Comparison of ENCODE assay signal across 10 cellular contexts in genomic region chr21:44742418-44743153, GRCh38. TPM values are rescaled to one million over a fixed set of nuclear protein-coding genes. Genes with fewer than 3 reads are reported as not detected.
DNase-seq lines count a peak whose midpoint lies in the region; ATAC-seq and TF ChIP-seq lines count a peak whose summit lies in the region.
"Had no signal": no experiment of that assay in that cellular context is flagged by ENCODE, and none has a peak within 500 bp of the region (broad histone marks: within the 10 kb centered on the region; RNA-seq: fewer than 3 reads in every experiment).

No MANE protein-coding gene starts in this region.

- intact Hi-C loops in aorta (cut with DNase I): no loop called here
- intact Hi-C loops in activated CD4-positive, alpha-beta T cell treated with anti-CD3 and anti-CD28 coated beads for 36 hours (cut with DNase I, micrococcal nuclease): loop anchor here (1.0 kb wide), 1 partner anchor 232 kb away; no protein-coding TSS in a partner anchor

- WGBS in aorta, 2 donors: 88 to 92% methylated on average over 1 of the region's 1 CpG

- peaks cover 31% of the 10 kb centered on the region for H3K27me3 Mint-ChIP-seq in chondrocyte (ENCODE audit: low read depth)
- no peaks in the 10 kb centered on the region for H3K27me3 Mint-ChIP-seq in activated CD4-positive, alpha-beta T cell treated with anti-CD3 and anti-CD28 coated beads for 36 hours
- H3K27me3 Mint-ChIP-seq: activated naive CD4-positive, alpha-beta T cell treated with anti-CD3 and anti-CD28 coated beads, Interleukin-2, amount 50 U/mL, for 24 hours had no signal

- DNase-seq in ACHN (peak; percentile 29), GM13977 (ENCODE audit: low spot score) (no peak), NCI-H524 (lab: John Stamatoyannopoulos, UW) (peak; percentile 62 to 90), chondrocyte (ENCODE audit: low spot score) (no peak), aorta (no peak)
- no peak for DNase-seq in activated CD4-positive, alpha-beta T cell treated with anti-CD3 and anti-CD28 coated beads for 36 hours
- DNase-seq: kidney glomerular epithelial cell had no signal

- CTCF ChIA-PET in activated CD4-positive, alpha-beta T cell treated with anti-CD3 and anti-CD28 coated beads for 36 hours (lab: Charles Lee): interaction anchor here (0.6 to 1.4 kb wide), 6 partner anchors 19 to 396 kb away, joined by 3 to 9 read pairs (median 3); no protein-coding TSS in a partner anchor

- no peaks in the 10 kb centered on the region for H3K27me3 ChIP-seq in aorta (ENCODE audit: control insufficient read depth in 1 of 2, insufficient read depth in 2 of 2, low read length in 1 of 2)

- no peaks in the 10 kb centered on the region for H3K36me3 ChIP-seq in aorta (ENCODE audit: control insufficient read depth in 1 of 2, insufficient read depth in 2 of 2, low read length in 1 of 2)

- POLR2A ChIA-PET in activated CD4-positive, alpha-beta T cell treated with anti-CD3 and anti-CD28 coated beads for 36 hours (lab: Charles Lee): no interaction called here

- H3K4me1 Mint-ChIP-seq in chondrocyte (ENCODE audit: low read depth): no peaks in the 10 kb centered on the region
- no peaks in the 10 kb centered on the region for H3K4me1 Mint-ChIP-seq in activated CD4-positive, alpha-beta T cell treated with anti-CD3 and anti-CD28 coated beads for 36 hours

- H3K4me1 ChIP-seq in aorta (ENCODE audit: control insufficient read depth in 1 of 2, insufficient read depth in 2 of 2, low read length in 2 of 2): no peaks in the 10 kb centered on the region

- H3K4me3 Mint-ChIP-seq in chondrocyte (ENCODE audit: unreplicated experiment): no peak overlapping the region
- no peak overlapping the region for H3K4me3 Mint-ChIP-seq in activated CD4-positive, alpha-beta T cell treated with anti-CD3 and anti-CD28 coated beads for 36 hours
- H3K4me3 Mint-ChIP-seq: activated naive CD4-positive, alpha-beta T cell treated with anti-CD3 and anti-CD28 coated beads, Interleukin-2, amount 50 U/mL, for 24 hours had no signal

- no peaks in the 10 kb centered on the region for H3K36me3 Mint-ChIP-seq in chondrocyte (ENCODE audit: low read depth)
- H3K36me3 Mint-ChIP-seq in activated CD4-positive, alpha-beta T cell treated with anti-CD3 and anti-CD28 coated beads for 36 hours (ENCODE audit: low read depth): no peaks in the 10 kb centered on the region
- H3K36me3 Mint-ChIP-seq: activated naive CD4-positive, alpha-beta T cell treated with anti-CD3 and anti-CD28 coated beads, Interleukin-2, amount 50 U/mL, for 24 hours had no signal

- ATAC-seq in GM18498 (IDR thresholded peaks at IDR 0.05; ENCODE audit: unreplicated experiment): no peak
- no peak for ATAC-seq in GM19452 (IDR thresholded peaks at IDR 0.05; ENCODE audit: unreplicated experiment)
- ATAC-seq in aorta (ENCODE audit: low FRiP score): no peak
- ATAC-seq in activated CD4-positive, alpha-beta T cell treated with anti-CD3 and anti-CD28 coated beads for 36 hours: no peak

- H3K9me3 ChIP-seq in aorta (ENCODE audit: control insufficient read depth, low read length): peaks cover 13% of the 10 kb centered on the region

- TF ChIP-seq CTCF in GM13977 (IDR thresholded peaks at IDR 0.05; ENCODE audit: extremely low read depth, insufficient read depth, missing control alignments): peak; percentile 25
- TF ChIP-seq CTCF in chondrocyte (IDR thresholded peaks at IDR 0.05): peak; percentile 80

- no peaks in the 10 kb centered on the region for H3K9me3 Mint-ChIP-seq in chondrocyte (ENCODE audit: low read depth)
- H3K9me3 Mint-ChIP-seq in activated CD4-positive, alpha-beta T cell treated with anti-CD3 and anti-CD28 coated beads for 36 hours (ENCODE audit: low read depth): no peaks in the 10 kb centered on the region
- H3K9me3 Mint-ChIP-seq: activated naive CD4-positive, alpha-beta T cell treated with anti-CD3 and anti-CD28 coated beads, Interleukin-2, amount 50 U/mL, for 24 hours had no signal

- in situ Hi-C loops in ACHN (cut with HindIII; ENCODE audit: low pct_ligation_motif_present, low pct_unique_long_range_greater_than_20kb, low sequenced_read_pairs) (no loop called here), GM13977 (cut with MboI; ENCODE audit: low pct_unique_long_range_greater_than_20kb, low sequenced_read_pairs, unreplicated experiment) (no loop called here)

- H3K27ac ChIP-seq in aorta (ENCODE audit: low read depth in 1 of 2, low read length in 2 of 2): no peak overlapping the region

- no peak overlapping the region for H3K27ac Mint-ChIP-seq in chondrocyte (ENCODE audit: unreplicated experiment)
- H3K27ac Mint-ChIP-seq in activated CD4-positive, alpha-beta T cell treated with anti-CD3 and anti-CD28 coated beads for 36 hours: no peak overlapping the region
- H3K27ac Mint-ChIP-seq: activated naive CD4-positive, alpha-beta T cell treated with anti-CD3 and anti-CD28 coated beads, Interleukin-2, amount 50 U/mL, for 24 hours had no signal

- no peak overlapping the region for H3K4me3 ChIP-seq in aorta (ENCODE audit: low read length in 2 of 2)

RNA-seq across cellular contexts. Expression of gene TSPEAR, which starts 31.2 kb away (rescaled TPM):
- total RNA-seq in chondrocyte: 0.15 to 0.38 TPM in 2 of 3 replicates, not detected in the other
- total RNA-seq in aorta: not detected
- not detected for polyA plus RNA-seq in aorta
- not detected for total RNA-seq in activated CD4-positive, alpha-beta T cell treated with anti-CD3 and anti-CD28 coated beads for 36 hours

RNA-seq across cellular contexts. Expression of gene KRTAP10-12, which starts 45.6 kb away (rescaled TPM):
- total RNA-seq in chondrocyte (not detected in 3 replicates), aorta (not detected)
- not detected for polyA plus RNA-seq in aorta
- total RNA-seq in activated CD4-positive, alpha-beta T cell treated with anti-CD3 and anti-CD28 coated beads for 36 hours: not detected

RNA-seq across cellular contexts. Expression of gene UBE2G2, which starts 59.0 kb away (rescaled TPM):
- total RNA-seq in chondrocyte (48.5 to 75.5 TPM (median 54.8 TPM) in 3 replicates), aorta (10 to 100 TPM; 79.5 to 83.6 TPM)
- polyA plus RNA-seq in aorta: 10 to 100 TPM; 46.8 to 60.0 TPM
- total RNA-seq in activated CD4-positive, alpha-beta T cell treated with anti-CD3 and anti-CD28 coated beads for 36 hours: 100 to 1,000 TPM; 103 to 121 TPM

Comparison
In these comparisons a context has a peak if more than half of its experiments do, and no peak if none do; other contexts are left out.
1. DNase-seq: peak in ACHN (single experiment) and NCI-H524 (2 of 2); none in GM13977 (single experiment), chondrocyte (single experiment), aorta (0 of 2) and activated CD4-positive, alpha-beta T cell treated with anti-CD3 and anti-CD28 coated beads for 36 hours (single experiment).
2. intact Hi-C loops: an anchor here in activated CD4-positive, alpha-beta T cell treated with anti-CD3 and anti-CD28 coated beads for 36 hours (1.0 kb wide); none called in aorta.